In genomic region chr22:27747396-27748256, GRCh38 we compare ENCODE assay signal across 9 cellular contexts. TPM values are rescaled to one million over a fixed set of nuclear protein-coding genes. Genes with fewer than 3 reads are reported as not detected.
A peak's percentile ranks its signal among the peaks of the same experiment; 100 is the strongest.
DNase-seq lines count a peak whose midpoint lies in the region; ATAC-seq and TF ChIP-seq lines count a peak whose summit lies in the region.
"Had no signal": no experiment of that assay in that cellular context is flagged by ENCODE, and none has a peak within 500 bp of the region (broad histone marks: within the 10 kb centered on the region; RNA-seq: fewer than 3 reads in every experiment).

No MANE protein-coding gene starts in this region.

- no peak for ATAC-seq in PC-3
- no peak for ATAC-seq in HG02938 (IDR thresholded peaks at IDR 0.05; ENCODE audit: unreplicated experiment)
- no peak for ATAC-seq in GM19351 (IDR thresholded peaks at IDR 0.05; ENCODE audit: unreplicated experiment)
- no peak for ATAC-seq in activated naive CD4-positive, alpha-beta T cell treated with anti-CD3 and anti-CD28 coated beads, Interleukin-2, amount 50 U/mL, for 72 hours

- no peaks in the 10 kb centered on the region for H3K79me2 ChIP-seq in PC-3 (ENCODE audit: low read length)

- H3K9me3 Mint-ChIP-seq in activated naive CD4-positive, alpha-beta T cell treated with anti-CD3 and anti-CD28 coated beads, Interleukin-2, amount 50 U/mL, for 72 hours, result no peaks in the 10 kb centered on the region

- no peaks in the 10 kb centered on the region for H4K20me1 ChIP-seq in PC-3 (ENCODE audit: low read length)

- H3K27me3 ChIP-seq in PC-3 (ENCODE audit: low read length), result no peaks in the 10 kb centered on the region
- H3K27me3 ChIP-seq: dorsolateral prefrontal cortex had no signal

- H3K4me2 ChIP-seq in PC-3 (ENCODE audit: low read length), result no peak overlapping the region

- intact Hi-C loops in PC-3 (cut with micrococcal nuclease), result no loop called here

- H3K36me3 ChIP-seq in PC-3 (ENCODE audit: low read depth, low read length), result no peaks in the 10 kb centered on the region

- H3K9ac ChIP-seq in PC-3 (ENCODE audit: low read length), result no peak overlapping the region

- no peaks in the 10 kb centered on the region for H3K36me3 Mint-ChIP-seq in activated naive CD4-positive, alpha-beta T cell treated with anti-CD3 and anti-CD28 coated beads, Interleukin-2, amount 50 U/mL, for 72 hours

- DNase-seq in Daoy (ENCODE audit: low read depth) (peak; percentile 20), PC-3 (no peak), fibroblast of peridontal ligament (ENCODE audit: extremely low read depth) (peak; percentile 46), retinal pigment epithelial cell (ENCODE audit: low read depth) (no peak)
- no peak for DNase-seq in activated CD4-positive, alpha-beta T cell treated with anti-CD3 and anti-CD28 coated beads for 4 hours
- no peak for DNase-seq in activated naive CD4-positive, alpha-beta T cell treated with anti-CD3 and anti-CD28 coated beads, Interleukin-2, amount 50 U/mL, for 72 hours (ENCODE audit: low spot score in 2 of 2)
- DNase-seq: dorsolateral prefrontal cortex had no signal

- no peaks in the 10 kb centered on the region for H3F3A ChIP-seq in PC-3 (ENCODE audit: low read length, unreplicated experiment)

- H3K27ac ChIP-seq in PC-3 (ENCODE audit: low read length), result no peak overlapping the region
- H3K27ac ChIP-seq: dorsolateral prefrontal cortex had no signal

- CTCF ChIA-PET in PC-3 (lab: Charles Lee), result no interaction called here

- no TSS peak for BruUV-seq in PC-3 (replicated peaks; lab: Mats Ljungman, UMichigan)

- H3K4me3 ChIP-seq in PC-3 (ENCODE audit: low read length) (no peak overlapping the region), retinal pigment epithelial cell (ENCODE audit: low read length) (no peak overlapping the region)
- H3K4me3 ChIP-seq: dorsolateral prefrontal cortex had no signal

- H3K4me1 ChIP-seq in PC-3 (ENCODE audit: insufficient read depth, low read length), result peaks cover 3% of the 10 kb centered on the region; the same call in 1 of the 2 replicates

- POLR2A ChIA-PET in PC-3 (lab: Charles Lee; ENCODE audit: unreplicated experiment), result no interaction called here

- peak; percentile 29; the same call in 1 of the 2 replicates for TF ChIP-seq CTCF in PC-3 (conservative IDR thresholded peaks at IDR 0.05; ENCODE audit: low read depth, low read length)
- peak; percentile 48 for TF ChIP-seq CTCF in retinal pigment epithelial cell (conservative IDR thresholded peaks at IDR 0.05; ENCODE audit: low read depth, low read length)

- H3K9me3 ChIP-seq in PC-3 (ENCODE audit: low read length), result no peaks in the 10 kb centered on the region

- H3K27ac Mint-ChIP-seq in activated naive CD4-positive, alpha-beta T cell treated with anti-CD3 and anti-CD28 coated beads, Interleukin-2, amount 50 U/mL, for 72 hours, result no peak overlapping the region

- H2AFZ ChIP-seq in PC-3 (ENCODE audit: low read length), result no peak overlapping the region

- no peaks in the 10 kb centered on the region for H3K9me2 ChIP-seq in PC-3 (replicated peaks; ENCODE audit: low read length)

RNA-seq across cellular contexts. Expression of gene MN1, which starts 53.9 kb away (rescaled TPM):
- 9.5 and 13.2 TPM in 2 replicates for total RNA-seq in Daoy (2014; rRNA removed; shearing (Covaris generic))
- total RNA-seq in PC-3 (2014; rRNA removed), result 2.7 and 3.1 TPM in 2 replicates
- under 1 TPM; 0.14 to 0.16 TPM for total RNA-seq in activated naive CD4-positive, alpha-beta T cell treated with anti-CD3 and anti-CD28 coated beads, Interleukin-2, amount 50 U/mL, for 72 hours

Comparison
In these comparisons a context has a peak if more than half of its experiments do, and no peak if none do; other contexts are left out.
1. DNase-seq: peak in Daoy (single experiment) and fibroblast of peridontal ligament (single experiment); none in PC-3 (single experiment), retinal pigment epithelial cell (single experiment), activated CD4-positive, alpha-beta T cell treated with anti-CD3 and anti-CD28 coated beads for 4 hours (0 of 2) and activated naive CD4-positive, alpha-beta T cell treated with anti-CD3 and anti-CD28 coated beads, Interleukin-2, amount 50 U/mL, for 72 hours (0 of 2).